10 cellular contexts compared by ENCODE assay signal in genomic region chr2:117858892-117859531, GRCh38.
"Had no signal": no experiment of that assay in that cellular context is flagged by ENCODE, and none has a peak within 500 bp of the region (broad histone marks: within the 10 kb centered on the region; RNA-seq: fewer than 3 reads in every experiment).

No MANE protein-coding gene starts in this region.

- H3K9me3 Mint-ChIP-seq: natural killer cell treated with Interleukin-12 subunit alpha and Interleukin-12 subunit beta and Interleukin-15 and Interleukin-18, amount 100 ng/mL, for 72 hours had no signal

- H3K4me1 Mint-ChIP-seq: stimulated activated naive CD8-positive, alpha-beta T cell treated with anti-CD3 and anti-CD28 coated beads, Interleukin-15, amount 100 ng/mL, for 72 hours had no signal

- H3K4me3 ChIP-seq: cardiac muscle cell, heart left ventricle had no signal

- ATAC-seq: foreskin keratinocyte; natural killer cell treated with Interleukin-12 subunit alpha and Interleukin-12 subunit beta and Interleukin-15 and Interleukin-18, amount 100 ng/mL, for 72 hours; stimulated activated naive CD8-positive, alpha-beta T cell treated with anti-CD3 and anti-CD28 coated beads, Interleukin-15, amount 100 ng/mL, for 72 hours had no signal

- DNase-seq: activated CD4-positive, alpha-beta T cell treated with anti-CD3 and anti-CD28 coated beads for 48 hours; activated naive CD4-positive, alpha-beta T cell treated with Interleukin-2 at 50 U/mL for 16 hours; foreskin keratinocyte; heart left ventricle; stimulated activated CD4-positive, alpha-beta T cell treated with anti-CD3 and anti-CD28 coated beads, Interleukin-2, amount 100 ng/mL, for 48 hours; stimulated activated naive CD8-positive, alpha-beta T cell treated with anti-CD3 and anti-CD28 coated beads, Interleukin-15, amount 100 ng/mL, for 72 hours; T-helper 1 cell; WERI-Rb-1 had no signal

- H3K4me3 Mint-ChIP-seq: natural killer cell treated with Interleukin-12 subunit alpha and Interleukin-12 subunit beta and Interleukin-15 and Interleukin-18, amount 100 ng/mL, for 72 hours; stimulated activated naive CD8-positive, alpha-beta T cell treated with anti-CD3 and anti-CD28 coated beads, Interleukin-15, amount 100 ng/mL, for 72 hours had no signal

- H3K36me3 Mint-ChIP-seq: natural killer cell treated with Interleukin-12 subunit alpha and Interleukin-12 subunit beta and Interleukin-15 and Interleukin-18, amount 100 ng/mL, for 72 hours had no signal

- H3K27ac Mint-ChIP-seq: natural killer cell treated with Interleukin-12 subunit alpha and Interleukin-12 subunit beta and Interleukin-15 and Interleukin-18, amount 100 ng/mL, for 72 hours; stimulated activated naive CD8-positive, alpha-beta T cell treated with anti-CD3 and anti-CD28 coated beads, Interleukin-15, amount 100 ng/mL, for 72 hours had no signal

- H3K36me3 ChIP-seq: cardiac muscle cell, heart left ventricle, WERI-Rb-1 had no signal

- H3K4me1 ChIP-seq: foreskin keratinocyte, heart left ventricle had no signal

- H3K27ac ChIP-seq: cardiac muscle cell, foreskin keratinocyte, heart left ventricle, WERI-Rb-1 had no signal
